Comparison of ENCODE assay signal across 1 cellular context in the genomic region with DNA sequence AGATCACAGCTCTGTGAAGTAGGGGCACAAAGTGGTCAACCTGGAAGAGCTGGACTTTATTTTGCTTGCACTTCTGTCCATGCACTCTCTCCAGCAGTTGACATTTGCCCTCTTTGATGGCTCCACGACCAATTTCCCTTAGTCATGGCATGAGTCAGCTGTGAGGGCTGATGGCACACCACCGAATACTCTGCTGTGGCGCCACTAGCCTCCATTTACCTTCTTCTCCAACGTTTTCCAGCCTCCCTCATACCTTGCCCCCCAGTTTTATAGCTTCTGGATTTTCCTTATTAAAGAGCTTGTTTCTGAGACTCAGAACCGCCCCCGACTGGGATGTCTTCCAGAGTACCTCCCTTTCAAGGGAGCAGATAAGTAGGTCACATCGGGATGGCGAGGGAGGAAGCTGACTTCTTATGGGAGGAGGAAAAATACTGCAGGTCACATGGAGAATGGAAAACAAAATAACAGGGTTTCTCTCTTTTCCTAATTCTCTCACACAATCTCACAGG.
A peak's percentile ranks its signal among the peaks of the same experiment; 100 is the strongest.
TF ChIP-seq lines count a peak whose summit lies in the region.

No MANE protein-coding gene starts in this region.

TF ChIP-seq in HepG2, 621 proteins besides CTCF, POLR2A, EP300 and RAD21 (continued from another document and continues in another):
- TF ChIP-seq, protein P1, sequence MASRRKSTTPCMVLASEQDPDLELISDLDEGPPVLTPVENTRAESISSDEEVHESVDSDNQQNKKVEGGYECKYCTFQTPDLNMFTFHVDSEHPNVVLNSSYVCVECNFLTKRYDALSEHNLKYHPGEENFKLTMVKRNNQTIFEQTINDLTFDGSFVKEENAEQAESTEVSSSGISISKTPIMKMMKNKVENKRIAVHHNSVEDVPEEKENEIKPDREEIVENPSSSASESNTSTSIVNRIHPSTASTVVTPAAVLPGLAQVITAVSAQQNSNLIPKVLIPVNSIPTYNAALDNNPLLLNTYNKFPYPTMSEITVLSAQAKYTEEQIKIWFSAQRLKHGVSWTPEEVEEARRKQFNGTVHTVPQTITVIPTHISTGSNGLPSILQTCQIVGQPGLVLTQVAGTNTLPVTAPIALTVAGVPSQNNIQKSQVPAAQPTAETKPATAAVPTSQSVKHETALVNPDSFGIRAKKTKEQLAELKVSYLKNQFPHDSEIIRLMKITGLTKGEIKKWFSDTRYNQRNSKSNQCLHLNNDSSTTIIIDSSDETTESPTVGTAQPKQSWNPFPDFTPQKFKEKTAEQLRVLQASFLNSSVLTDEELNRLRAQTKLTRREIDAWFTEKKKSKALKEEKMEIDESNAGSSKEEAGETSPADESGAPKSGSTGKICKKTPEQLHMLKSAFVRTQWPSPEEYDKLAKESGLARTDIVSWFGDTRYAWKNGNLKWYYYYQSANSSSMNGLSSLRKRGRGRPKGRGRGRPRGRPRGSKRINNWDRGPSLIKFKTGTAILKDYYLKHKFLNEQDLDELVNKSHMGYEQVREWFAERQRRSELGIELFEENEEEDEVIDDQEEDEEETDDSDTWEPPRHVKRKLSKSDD (CRISPR knock-in tag; IDR thresholded peaks at IDR 0.05; ENCODE audit: low read depth): no peak
- TF ChIP-seq, protein P2, sequence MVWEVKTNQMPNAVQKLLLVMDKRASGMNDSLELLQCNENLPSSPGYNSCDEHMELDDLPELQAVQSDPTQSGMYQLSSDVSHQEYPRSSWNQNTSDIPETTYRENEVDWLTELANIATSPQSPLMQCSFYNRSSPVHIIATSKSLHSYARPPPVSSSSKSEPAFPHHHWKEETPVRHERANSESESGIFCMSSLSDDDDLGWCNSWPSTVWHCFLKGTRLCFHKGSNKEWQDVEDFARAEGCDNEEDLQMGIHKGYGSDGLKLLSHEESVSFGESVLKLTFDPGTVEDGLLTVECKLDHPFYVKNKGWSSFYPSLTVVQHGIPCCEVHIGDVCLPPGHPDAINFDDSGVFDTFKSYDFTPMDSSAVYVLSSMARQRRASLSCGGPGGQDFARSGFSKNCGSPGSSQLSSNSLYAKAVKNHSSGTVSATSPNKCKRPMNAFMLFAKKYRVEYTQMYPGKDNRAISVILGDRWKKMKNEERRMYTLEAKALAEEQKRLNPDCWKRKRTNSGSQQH (CRISPR knock-in tag; IDR thresholded peaks at IDR 0.05; ENCODE audit: low read depth): 0 out of 2 replicates have a peak, but pooled peaks have one; percentile 31
- no peak for TF ChIP-seq TBX3 (IDR thresholded peaks at IDR 0.05; ENCODE audit: borderline replicate concordance)
- TF ChIP-seq SP5 (CRISPR knock-in tag; IDR thresholded peaks at IDR 0.05; ENCODE audit: borderline replicate concordance, low read depth): peak; percentile 13; the same call in 1 of the 2 replicates
- no peak for TF ChIP-seq ZSCAN30 (CRISPR knock-in tag; IDR thresholded peaks at IDR 0.05)
- no peak for TF ChIP-seq NCOA1 (CRISPR knock-in tag; IDR thresholded peaks at IDR 0.05)
- no peak for TF ChIP-seq HNRNPK (IDR thresholded peaks at IDR 0.05; ENCODE audit: low read depth, low read length, poor library complexity, severe bottlenecking)
- no peak for TF ChIP-seq ZNF468 (CRISPR knock-in tag; IDR thresholded peaks at IDR 0.05)
- TF ChIP-seq SOX6 (IDR thresholded peaks at IDR 0.05): no peak
- peak; percentile 51 for TF ChIP-seq SOX6 (CRISPR knock-in tag; IDR thresholded peaks at IDR 0.05)
- TF ChIP-seq BCL6 (CRISPR knock-in tag; IDR thresholded peaks at IDR 0.05): peak; percentile 88
- TF ChIP-seq TBX2 (CRISPR knock-in tag; IDR thresholded peaks at IDR 0.05; ENCODE audit: borderline replicate concordance): no peak
- no peak for TF ChIP-seq YEATS4 (CRISPR knock-in tag; IDR thresholded peaks at IDR 0.05; ENCODE audit: borderline replicate concordance)
- TF ChIP-seq, protein P3, sequence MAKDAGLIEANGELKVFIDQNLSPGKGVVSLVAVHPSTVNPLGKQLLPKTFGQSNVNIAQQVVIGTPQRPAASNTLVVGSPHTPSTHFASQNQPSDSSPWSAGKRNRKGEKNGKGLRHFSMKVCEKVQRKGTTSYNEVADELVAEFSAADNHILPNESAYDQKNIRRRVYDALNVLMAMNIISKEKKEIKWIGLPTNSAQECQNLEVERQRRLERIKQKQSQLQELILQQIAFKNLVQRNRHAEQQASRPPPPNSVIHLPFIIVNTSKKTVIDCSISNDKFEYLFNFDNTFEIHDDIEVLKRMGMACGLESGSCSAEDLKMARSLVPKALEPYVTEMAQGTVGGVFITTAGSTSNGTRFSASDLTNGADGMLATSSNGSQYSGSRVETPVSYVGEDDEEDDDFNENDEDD (CRISPR knock-in tag; IDR thresholded peaks at IDR 0.05; ENCODE audit: borderline replicate concordance): no peak; the same call in 1 of the 2 replicates
- TF ChIP-seq, protein P4, sequence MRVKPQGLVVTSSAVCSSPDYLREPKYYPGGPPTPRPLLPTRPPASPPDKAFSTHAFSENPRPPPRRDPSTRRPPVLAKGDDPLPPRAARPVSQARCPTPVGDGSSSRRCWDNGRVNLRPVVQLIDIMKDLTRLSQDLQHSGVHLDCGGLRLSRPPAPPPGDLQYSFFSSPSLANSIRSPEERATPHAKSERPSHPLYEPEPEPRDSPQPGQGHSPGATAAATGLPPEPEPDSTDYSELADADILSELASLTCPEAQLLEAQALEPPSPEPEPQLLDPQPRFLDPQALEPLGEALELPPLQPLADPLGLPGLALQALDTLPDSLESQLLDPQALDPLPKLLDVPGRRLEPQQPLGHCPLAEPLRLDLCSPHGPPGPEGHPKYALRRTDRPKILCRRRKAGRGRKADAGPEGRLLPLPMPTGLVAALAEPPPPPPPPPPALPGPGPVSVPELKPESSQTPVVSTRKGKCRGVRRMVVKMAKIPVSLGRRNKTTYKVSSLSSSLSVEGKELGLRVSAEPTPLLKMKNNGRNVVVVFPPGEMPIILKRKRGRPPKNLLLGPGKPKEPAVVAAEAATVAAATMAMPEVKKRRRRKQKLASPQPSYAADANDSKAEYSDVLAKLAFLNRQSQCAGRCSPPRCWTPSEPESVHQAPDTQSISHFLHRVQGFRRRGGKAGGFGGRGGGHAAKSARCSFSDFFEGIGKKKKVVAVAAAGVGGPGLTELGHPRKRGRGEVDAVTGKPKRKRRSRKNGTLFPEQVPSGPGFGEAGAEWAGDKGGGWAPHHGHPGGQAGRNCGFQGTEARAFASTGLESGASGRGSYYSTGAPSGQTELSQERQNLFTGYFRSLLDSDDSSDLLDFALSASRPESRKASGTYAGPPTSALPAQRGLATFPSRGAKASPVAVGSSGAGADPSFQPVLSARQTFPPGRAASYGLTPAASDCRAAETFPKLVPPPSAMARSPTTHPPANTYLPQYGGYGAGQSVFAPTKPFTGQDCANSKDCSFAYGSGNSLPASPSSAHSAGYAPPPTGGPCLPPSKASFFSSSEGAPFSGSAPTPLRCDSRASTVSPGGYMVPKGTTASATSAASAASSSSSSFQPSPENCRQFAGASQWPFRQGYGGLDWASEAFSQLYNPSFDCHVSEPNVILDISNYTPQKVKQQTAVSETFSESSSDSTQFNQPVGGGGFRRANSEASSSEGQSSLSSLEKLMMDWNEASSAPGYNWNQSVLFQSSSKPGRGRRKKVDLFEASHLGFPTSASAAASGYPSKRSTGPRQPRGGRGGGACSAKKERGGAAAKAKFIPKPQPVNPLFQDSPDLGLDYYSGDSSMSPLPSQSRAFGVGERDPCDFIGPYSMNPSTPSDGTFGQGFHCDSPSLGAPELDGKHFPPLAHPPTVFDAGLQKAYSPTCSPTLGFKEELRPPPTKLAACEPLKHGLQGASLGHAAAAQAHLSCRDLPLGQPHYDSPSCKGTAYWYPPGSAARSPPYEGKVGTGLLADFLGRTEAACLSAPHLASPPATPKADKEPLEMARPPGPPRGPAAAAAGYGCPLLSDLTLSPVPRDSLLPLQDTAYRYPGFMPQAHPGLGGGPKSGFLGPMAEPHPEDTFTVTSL (CRISPR knock-in tag; IDR thresholded peaks at IDR 0.05; ENCODE audit: borderline replicate concordance): no peak
- no peak for TF ChIP-seq TOE1 (CRISPR knock-in tag; IDR thresholded peaks at IDR 0.05)
- TF ChIP-seq SMARCC2 (IDR thresholded peaks at IDR 0.05): no peak
- no peak for TF ChIP-seq HNRNPH1 (optimal IDR thresholded peaks at IDR 0.05; ENCODE audit: low read depth, low read length)
- no peak for TF ChIP-seq ZNF263 (CRISPR knock-in tag; IDR thresholded peaks at IDR 0.05)
- TF ChIP-seq ARNT2 (CRISPR knock-in tag; IDR thresholded peaks at IDR 0.05; ENCODE audit: low read depth): no peak; the same call in 1 of the 2 replicates
- TF ChIP-seq ZNF282 (IDR thresholded peaks at IDR 0.05; ENCODE audit: partially characterized antibody): no peak
- TF ChIP-seq, protein P5, sequence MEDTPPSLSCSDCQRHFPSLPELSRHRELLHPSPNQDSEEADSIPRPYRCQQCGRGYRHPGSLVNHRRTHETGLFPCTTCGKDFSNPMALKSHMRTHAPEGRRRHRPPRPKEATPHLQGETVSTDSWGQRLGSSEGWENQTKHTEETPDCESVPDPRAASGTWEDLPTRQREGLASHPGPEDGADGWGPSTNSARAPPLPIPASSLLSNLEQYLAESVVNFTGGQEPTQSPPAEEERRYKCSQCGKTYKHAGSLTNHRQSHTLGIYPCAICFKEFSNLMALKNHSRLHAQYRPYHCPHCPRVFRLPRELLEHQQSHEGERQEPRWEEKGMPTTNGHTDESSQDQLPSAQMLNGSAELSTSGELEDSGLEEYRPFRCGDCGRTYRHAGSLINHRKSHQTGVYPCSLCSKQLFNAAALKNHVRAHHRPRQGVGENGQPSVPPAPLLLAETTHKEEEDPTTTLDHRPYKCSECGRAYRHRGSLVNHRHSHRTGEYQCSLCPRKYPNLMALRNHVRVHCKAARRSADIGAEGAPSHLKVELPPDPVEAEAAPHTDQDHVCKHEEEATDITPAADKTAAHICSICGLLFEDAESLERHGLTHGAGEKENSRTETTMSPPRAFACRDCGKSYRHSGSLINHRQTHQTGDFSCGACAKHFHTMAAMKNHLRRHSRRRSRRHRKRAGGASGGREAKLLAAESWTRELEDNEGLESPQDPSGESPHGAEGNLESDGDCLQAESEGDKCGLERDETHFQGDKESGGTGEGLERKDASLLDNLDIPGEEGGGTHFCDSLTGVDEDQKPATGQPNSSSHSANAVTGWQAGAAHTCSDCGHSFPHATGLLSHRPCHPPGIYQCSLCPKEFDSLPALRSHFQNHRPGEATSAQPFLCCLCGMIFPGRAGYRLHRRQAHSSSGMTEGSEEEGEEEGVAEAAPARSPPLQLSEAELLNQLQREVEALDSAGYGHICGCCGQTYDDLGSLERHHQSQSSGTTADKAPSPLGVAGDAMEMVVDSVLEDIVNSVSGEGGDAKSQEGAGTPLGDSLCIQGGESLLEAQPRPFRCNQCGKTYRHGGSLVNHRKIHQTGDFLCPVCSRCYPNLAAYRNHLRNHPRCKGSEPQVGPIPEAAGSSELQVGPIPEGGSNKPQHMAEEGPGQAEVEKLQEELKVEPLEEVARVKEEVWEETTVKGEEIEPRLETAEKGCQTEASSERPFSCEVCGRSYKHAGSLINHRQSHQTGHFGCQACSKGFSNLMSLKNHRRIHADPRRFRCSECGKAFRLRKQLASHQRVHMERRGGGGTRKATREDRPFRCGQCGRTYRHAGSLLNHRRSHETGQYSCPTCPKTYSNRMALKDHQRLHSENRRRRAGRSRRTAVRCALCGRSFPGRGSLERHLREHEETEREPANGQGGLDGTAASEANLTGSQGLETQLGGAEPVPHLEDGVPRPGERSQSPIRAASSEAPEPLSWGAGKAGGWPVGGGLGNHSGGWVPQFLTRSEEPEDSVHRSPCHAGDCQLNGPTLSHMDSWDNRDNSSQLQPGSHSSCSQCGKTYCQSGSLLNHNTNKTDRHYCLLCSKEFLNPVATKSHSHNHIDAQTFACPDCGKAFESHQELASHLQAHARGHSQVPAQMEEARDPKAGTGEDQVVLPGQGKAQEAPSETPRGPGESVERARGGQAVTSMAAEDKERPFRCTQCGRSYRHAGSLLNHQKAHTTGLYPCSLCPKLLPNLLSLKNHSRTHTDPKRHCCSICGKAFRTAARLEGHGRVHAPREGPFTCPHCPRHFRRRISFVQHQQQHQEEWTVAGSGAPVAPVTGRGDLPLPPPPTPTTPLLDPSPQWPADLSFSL (CRISPR knock-in tag; IDR thresholded peaks at IDR 0.05): no peak
- no peak for TF ChIP-seq GZF1 (CRISPR knock-in tag; IDR thresholded peaks at IDR 0.05)
- TF ChIP-seq ZBTB7A (CRISPR knock-in tag; IDR thresholded peaks at IDR 0.05): no peak
- TF ChIP-seq HHEX (CRISPR knock-in tag; IDR thresholded peaks at IDR 0.05): no peak
- no peak; the same call in 1 of the 2 replicates for TF ChIP-seq WIZ (CRISPR knock-in tag; IDR thresholded peaks at IDR 0.05)
- TF ChIP-seq ZNF891 (CRISPR knock-in tag; IDR thresholded peaks at IDR 0.05): no peak
- TF ChIP-seq, protein P6, sequence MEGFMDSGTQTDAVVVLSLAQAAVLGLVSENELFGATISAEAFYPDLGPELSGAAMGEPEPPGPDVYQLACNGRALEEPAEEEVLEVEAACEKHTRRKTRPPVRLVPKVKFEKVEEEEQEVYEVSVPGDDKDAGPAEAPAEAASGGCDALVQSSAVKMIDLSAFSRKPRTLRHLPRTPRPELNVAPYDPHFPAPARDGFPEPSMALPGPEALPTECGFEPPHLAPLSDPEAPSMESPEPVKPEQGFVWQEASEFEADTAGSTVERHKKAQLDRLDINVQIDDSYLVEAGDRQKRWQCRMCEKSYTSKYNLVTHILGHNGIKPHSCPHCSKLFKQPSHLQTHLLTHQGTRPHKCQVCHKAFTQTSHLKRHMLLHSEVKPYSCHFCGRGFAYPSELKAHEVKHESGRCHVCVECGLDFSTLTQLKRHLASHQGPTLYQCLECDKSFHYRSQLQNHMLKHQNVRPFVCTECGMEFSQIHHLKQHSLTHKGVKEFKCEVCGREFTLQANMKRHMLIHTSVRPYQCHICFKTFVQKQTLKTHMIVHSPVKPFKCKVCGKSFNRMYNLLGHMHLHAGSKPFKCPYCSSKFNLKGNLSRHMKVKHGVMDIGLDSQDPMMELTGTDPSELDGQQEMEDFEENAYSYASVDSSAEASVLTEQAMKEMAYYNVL (CRISPR knock-in tag; IDR thresholded peaks at IDR 0.05; ENCODE audit: borderline replicate concordance): no peak
- peak; percentile 74 for TF ChIP-seq ELF3 (CRISPR knock-in tag; IDR thresholded peaks at IDR 0.05)
- TF ChIP-seq HNRNPUL1 (IDR thresholded peaks at IDR 0.05; ENCODE audit: low read depth, low read length): no peak
- no peak for TF ChIP-seq CCDC6 (CRISPR knock-in tag; IDR thresholded peaks at IDR 0.05)
- no peak for TF ChIP-seq ZNF709 (CRISPR knock-in tag; IDR thresholded peaks at IDR 0.05)
- no peak for TF ChIP-seq TEAD2 (CRISPR knock-in tag; IDR thresholded peaks at IDR 0.05)
- TF ChIP-seq HCFC1 (IDR thresholded peaks at IDR 0.05; ENCODE audit: low read depth, low read length): no peak
- TF ChIP-seq, protein P7, sequence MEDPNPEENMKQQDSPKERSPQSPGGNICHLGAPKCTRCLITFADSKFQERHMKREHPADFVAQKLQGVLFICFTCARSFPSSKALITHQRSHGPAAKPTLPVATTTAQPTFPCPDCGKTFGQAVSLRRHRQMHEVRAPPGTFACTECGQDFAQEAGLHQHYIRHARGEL (CRISPR knock-in tag; IDR thresholded peaks at IDR 0.05): no peak
- TF ChIP-seq KAT2B (IDR thresholded peaks at IDR 0.05; ENCODE audit: borderline replicate concordance, low read depth, low read length): no peak
- TF ChIP-seq ARNT (IDR thresholded peaks at IDR 0.05): no peak
- TF ChIP-seq ZNF496 (CRISPR knock-in tag; IDR thresholded peaks at IDR 0.05; ENCODE audit: insufficient replicate concordance): no peak
- no peak for TF ChIP-seq ZNF879 (CRISPR knock-in tag; IDR thresholded peaks at IDR 0.05)
- no peak for TF ChIP-seq CBFB (CRISPR knock-in tag; IDR thresholded peaks at IDR 0.05)
- no peak for TF ChIP-seq ZFP37 (CRISPR knock-in tag; IDR thresholded peaks at IDR 0.05; ENCODE audit: borderline replicate concordance)
- no peak for TF ChIP-seq ZSCAN31 (CRISPR knock-in tag; IDR thresholded peaks at IDR 0.05; ENCODE audit: low read depth)
